8 cellular contexts compared by ENCODE assay signal in genomic region chrX:119871599-119872395, GRCh38. TPM values are rescaled to one million over a fixed set of nuclear protein-coding genes. Genes with fewer than 3 reads are reported as not detected.
DNase-seq lines count a peak whose midpoint lies in the region; ATAC-seq, FAIRE-seq and TF ChIP-seq lines count a peak whose summit lies in the region.

Gene NDUFA1 (plus strand): TSS chrX:119871832. CDS start chrX:119871912, 80 bp downstream.
Gene RNF113A (minus strand): TSS chrX:119871733. CDS start chrX:119871613, 120 bp downstream.

- peak within 1 kb of the TSS; percentile 98 for H3K4me3 Mint-ChIP-seq in activated CD4-positive, alpha-beta T cell treated with anti-CD3 and anti-CD28 coated beads, Interleukin-2, amount 10 ng/mL, durations not matched to agents 24 days and 14 days

- H3K9me3 Mint-ChIP-seq in activated CD4-positive, alpha-beta T cell treated with anti-CD3 and anti-CD28 coated beads, Interleukin-2, amount 10 ng/mL, durations not matched to agents 24 days and 14 days, result no peaks in the 10 kb centered on the region

- no peaks in the 10 kb centered on the region for H3K9me3 ChIP-seq in BE2C
- no peaks in the 10 kb centered on the region for H3K9me3 ChIP-seq in colonic mucosa

- H3K27me3 Mint-ChIP-seq in activated CD4-positive, alpha-beta T cell treated with anti-CD3 and anti-CD28 coated beads, Interleukin-2, amount 10 ng/mL, durations not matched to agents 24 days and 14 days, result no peaks in the 10 kb centered on the region

- H3K4me1 ChIP-seq in BE2C, result no peaks in the 10 kb centered on the region
- H3K4me1 ChIP-seq in colonic mucosa, result no peaks in the 10 kb centered on the region

- DNase-seq in BE2C (peak; percentile 85), GM19239 (ENCODE audit: insufficient read length, low spot score) (peak; percentile 40), NCI-H526 (lab: John Stamatoyannopoulos, UW) (peak; percentile 82 to 93), colonic mucosa (peak; percentile 87), left kidney (ENCODE audit: low read depth, low spot score) (peak; percentile 93)
- DNase-seq in activated CD4-positive, alpha-beta T cell treated with anti-CD3 and anti-CD28 coated beads, Interleukin-2, amount 10 ng/mL, durations not matched to agents 24 days and 14 days, result peak; percentile 96
- peak; percentile 81 to 83 for DNase-seq in stimulated activated CD4-positive, alpha-beta T cell treated with anti-CD3 and anti-CD28 coated beads, Interleukin-2, amount 100 ng/mL, for 24 hours

- peaks cover 5% of the 10 kb centered on the region for H3K4me1 Mint-ChIP-seq in activated CD4-positive, alpha-beta T cell treated with anti-CD3 and anti-CD28 coated beads, Interleukin-2, amount 10 ng/mL, durations not matched to agents 24 days and 14 days

- H3K36me3 ChIP-seq in BE2C, result peaks cover 4% of the 10 kb centered on the region; the same call in 1 of the 2 replicates
- H3K36me3 ChIP-seq in colonic mucosa, result no peaks in the 10 kb centered on the region

- no peaks in the 10 kb centered on the region for H3K27me3 ChIP-seq in BE2C
- no peaks in the 10 kb centered on the region for H3K27me3 ChIP-seq in colonic mucosa

- intact Hi-C loops in activated CD4-positive, alpha-beta T cell treated with anti-CD3 and anti-CD28 coated beads, Interleukin-2, amount 10 ng/mL, durations not matched to agents 24 days and 14 days (cut with micrococcal nuclease), result loop anchor here (1.0 to 2.0 kb wide), 6 partner anchors 9 to 179 kb away; partner anchors contain the start of genes NKAP, RPL39 and SEPTIN6
- intact Hi-C loops in colonic mucosa (cut with DNase I), result no loop called here

- H3K36me3 Mint-ChIP-seq in activated CD4-positive, alpha-beta T cell treated with anti-CD3 and anti-CD28 coated beads, Interleukin-2, amount 10 ng/mL, durations not matched to agents 24 days and 14 days (ENCODE audit: low read depth), result peaks cover 19% of the 10 kb centered on the region

- H3K9ac ChIP-seq in colonic mucosa (ENCODE audit: low read depth in 2 of 2, low read length in 2 of 2), result peak within 1 kb of the TSS; percentile 89 to 95

- peak within 1 kb of the TSS; percentile 79 for H3K27ac ChIP-seq in colonic mucosa

- TF ChIP-seq CTCF in BE2C (IDR thresholded peaks at IDR 0.05; ENCODE audit: low read depth, low read length) (no peak), colonic mucosa (IDR thresholded peaks at IDR 0.05) (no peak)

- peak; percentile 91 for ATAC-seq in HG03442 (IDR thresholded peaks at IDR 0.05; ENCODE audit: unreplicated experiment)

- H3K4me3 ChIP-seq in BE2C (ENCODE audit: low read depth, low read length) (peak within 1 kb of the TSS; percentile 92), colonic mucosa (peak within 1 kb of the TSS; percentile 42)

- H3K27ac Mint-ChIP-seq in activated CD4-positive, alpha-beta T cell treated with anti-CD3 and anti-CD28 coated beads, Interleukin-2, amount 10 ng/mL, durations not matched to agents 24 days and 14 days, result peak within 1 kb of the TSS; percentile 99

- FAIRE-seq in GM19239 (lab: Jason Lieb, UNC), result peak; percentile 78

RNA-seq across cellular contexts. Expression of gene NDUFA1, which starts in this region (rescaled TPM):
- 227 TPM for polyA plus RNA-seq in BE2C (2012; ENCODE audit: insufficient read depth, insufficient read length, low read depth)
- 75.1 and 79.0 TPM in 2 replicates for total RNA-seq in activated CD4-positive, alpha-beta T cell treated with anti-CD3 and anti-CD28 coated beads, Interleukin-2, amount 10 ng/mL, durations not matched to agents 24 days and 14 days
- 100 to 1,000 TPM; 167 to 221 TPM for total RNA-seq in colonic mucosa

RNA-seq across cellular contexts. Expression of gene RNF113A, which starts in this region (rescaled TPM):
- polyA plus RNA-seq in BE2C (2012; ENCODE audit: insufficient read depth, insufficient read length, low read depth), result 63.5 TPM
- 25.2 and 26.7 TPM in 2 replicates for total RNA-seq in activated CD4-positive, alpha-beta T cell treated with anti-CD3 and anti-CD28 coated beads, Interleukin-2, amount 10 ng/mL, durations not matched to agents 24 days and 14 days
- total RNA-seq in colonic mucosa, result 10 to 100 TPM; 13.4 to 14.6 TPM

Comparison
In these comparisons a context has a peak if more than half of its experiments do, and no peak if none do; other contexts are left out.
1. Peak in every context shown above with its lines: DNase-seq, ATAC-seq, H3K4me3 ChIP-seq and H3K27ac ChIP-seq.
2. DNase-seq: peak in every context shown above with its lines; median percentile 96 in activated CD4-positive, alpha-beta T cell treated with anti-CD3 and anti-CD28 coated beads, Interleukin-2, amount 10 ng/mL, durations not matched to agents 24 days and 14 days; 93 in left kidney; 88 in NCI-H526; 87 in colonic mucosa; 85 in BE2C; 82 in stimulated activated CD4-positive, alpha-beta T cell treated with anti-CD3 and anti-CD28 coated beads, Interleukin-2, amount 100 ng/mL, for 24 hours; 40 in GM19239.